ENCODE assay signal across 21 cellular contexts in the genomic region with DNA sequence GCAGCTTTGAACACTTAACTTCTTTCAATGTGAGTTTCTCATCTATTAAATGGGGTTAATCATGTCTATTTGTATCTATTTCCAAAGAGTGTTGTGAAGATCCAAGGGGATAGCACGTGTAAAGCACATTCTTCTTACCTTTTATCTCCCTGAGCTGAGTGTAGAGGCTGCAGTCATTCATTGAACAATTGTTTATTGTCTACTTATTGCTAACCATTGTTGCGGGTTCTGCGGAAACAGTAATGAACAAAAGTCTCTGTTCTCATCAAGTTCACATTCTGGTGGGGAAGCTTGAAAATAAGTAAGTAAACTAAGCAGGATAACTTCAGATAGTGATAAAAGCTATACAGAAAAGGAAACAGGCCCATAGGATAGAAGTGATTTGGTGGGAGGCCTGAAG. TPM values are rescaled to one million over a fixed set of nuclear protein-coding genes. Genes with fewer than 3 reads are reported as not detected.
A peak's percentile ranks its signal among the peaks of the same experiment; 100 is the strongest.
DNase-seq lines count a peak whose midpoint lies in the region; ATAC-seq and TF ChIP-seq lines count a peak whose summit lies in the region.
"Had no signal": no experiment of that assay in that cellular context is flagged by ENCODE, and none has a peak within 500 bp of the region (broad histone marks: within the 10 kb centered on the region; RNA-seq: fewer than 3 reads in every experiment).

No MANE protein-coding gene starts in this region.

- peaks cover 9 to 14% of the 10 kb centered on the region in 2 experiments; a peak in 3 of 4 replicates for H3K4me1 ChIP-seq in SK-N-SH (ENCODE audit: control insufficient read depth in 1 of 2, insufficient read depth in 2 of 2, low read depth in 1 of 2, low read length in 1 of 2)

- H3K9ac ChIP-seq in SK-N-SH, result no peak overlapping the region

- H3K9me2 ChIP-seq in SK-N-SH, result no peaks in the 10 kb centered on the region

- no peaks in the 10 kb centered on the region for H3K36me3 ChIP-seq in SK-N-SH (replicated peaks in 1 of 2; ENCODE audit: control insufficient read depth in 1 of 2, insufficient read depth in 2 of 2, low read length in 1 of 2)

- peaks cover 16% of the 10 kb centered on the region for H3F3A ChIP-seq in SK-N-SH (replicated peaks; ENCODE audit: insufficient read depth)

- DNase-seq in CD4-positive, alpha-beta T cell, result no peak
- DNase-seq in central memory CD8-positive, alpha-beta T cell (ENCODE audit: low spot score in 2 of 2), result no peak
- peak; percentile 67 for DNase-seq in medulla oblongata (ENCODE audit: extremely low spot score)
- no peak for DNase-seq in osteocyte (ENCODE audit: extremely low spot score, unreplicated experiment)
- DNase-seq in NCI-H748 (lab: John Stamatoyannopoulos, UW; ENCODE audit: unreplicated experiment), result no peak
- no peak for DNase-seq in SK-N-SH
- no peak for DNase-seq in iPS-NIHi7 (ENCODE audit: extremely low spot score)
- no peak for DNase-seq in NCI-H1694 treated with DMSO at 0.1 percent for 48 hours (lab: John Stamatoyannopoulos, UW)
- DNase-seq: Calu3; CD8-positive, alpha-beta T cell; DMS79; KG1; MV-4-11; NCI-H1417; NCI-H187 treated with DMSO at 0.1 percent for 48 hours; NCI-H2227 treated with DMSO at 0.1 percent for 48 hours; NCI-H510A treated with DMSO at 0.1 percent for 48 hours; SHP77 treated with DMSO at 0.1 percent for 48 hours had no signal

- ATAC-seq in CD4-positive, alpha-beta T cell (ENCODE audit: poor library complexity), result no peak
- ATAC-seq in central memory CD8-positive, alpha-beta T cell (replicated peaks; ENCODE audit: extremely low read depth, poor library complexity, severe bottlenecking), result no peak
- ATAC-seq: CD8-positive, alpha-beta T cell had no signal

- H3K36me3 Mint-ChIP-seq in CD4-positive, alpha-beta T cell (ENCODE audit: low read depth), result peaks cover 6% of the 10 kb centered on the region
- peaks cover 1% of the 10 kb centered on the region for H3K36me3 Mint-ChIP-seq in central memory CD8-positive, alpha-beta T cell (ENCODE audit: insufficient read depth)
- no peaks in the 10 kb centered on the region for H3K36me3 Mint-ChIP-seq in osteocyte (ENCODE audit: unreplicated experiment)
- H3K36me3 Mint-ChIP-seq: CD8-positive, alpha-beta T cell had no signal

- 89% methylated on average over 3 of the region's 3 CpGs for WGBS in SK-N-SH (ENCODE audit: low lambda C conversion rate)

- intact Hi-C loops in CD4-positive, alpha-beta T cell (cut with DNase I, micrococcal nuclease), result loop anchor here in 1 of 2 experiments (2.0 to 10.0 kb wide), 3 partner anchors 693 to 1487 kb away; partner anchors contain the start of genes CLDN25 and ZW10

- H3K9me3 ChIP-seq in CD4-positive, alpha-beta T cell (ENCODE audit: control insufficient read depth, low read length), result no peaks in the 10 kb centered on the region
- no peaks in the 10 kb centered on the region for H3K9me3 ChIP-seq in SK-N-SH

- H3K4me1 Mint-ChIP-seq in CD4-positive, alpha-beta T cell (ENCODE audit: low read depth), result peaks cover 32% of the 10 kb centered on the region
- peaks cover 5% of the 10 kb centered on the region for H3K4me1 Mint-ChIP-seq in central memory CD8-positive, alpha-beta T cell
- peaks cover 33% of the 10 kb centered on the region for H3K4me1 Mint-ChIP-seq in osteocyte (ENCODE audit: unreplicated experiment)

- no peak for TF ChIP-seq RAD21 in SK-N-SH (IDR thresholded peaks at IDR 0.05; ENCODE audit: low read length)

- H3K27me3 ChIP-seq in CD4-positive, alpha-beta T cell (ENCODE audit: control insufficient read depth, insufficient read depth, low read length), result no peaks in the 10 kb centered on the region
- H3K27me3 ChIP-seq in SK-N-SH (ENCODE audit: insufficient read depth), result no peaks in the 10 kb centered on the region

- no peaks in the 10 kb centered on the region for H3K27me3 Mint-ChIP-seq in CD4-positive, alpha-beta T cell
- peaks cover 23% of the 10 kb centered on the region for H3K27me3 Mint-ChIP-seq in central memory CD8-positive, alpha-beta T cell
- H3K27me3 Mint-ChIP-seq in osteocyte (ENCODE audit: unreplicated experiment), result no peaks in the 10 kb centered on the region

- no peak for TF ChIP-seq EP300 in SK-N-SH (IDR thresholded peaks at IDR 0.05; ENCODE audit: borderline replicate concordance in 1 of 2, low read depth in 1 of 2, low read length in 1 of 2)

- no peaks in the 10 kb centered on the region for H4K20me1 ChIP-seq in SK-N-SH (ENCODE audit: insufficient read depth)

- H3K27ac ChIP-seq in CD4-positive, alpha-beta T cell (ENCODE audit: low read depth, low read length), result no peak overlapping the region
- no peak overlapping the region for H3K27ac ChIP-seq in SK-N-SH (ENCODE audit: low read depth in 2 of 2, low read length in 1 of 2)

- CTCF ChIA-PET in CD4-positive, alpha-beta T cell (lab: Charles Lee), result interaction anchor here (1.6 kb wide), 1 partner anchor 268 kb away, joined by 4 read pairs; no protein-coding TSS in a partner anchor
- CTCF ChIA-PET in SK-N-SH (lab: Yijun Ruan, JAX), result interaction anchor here (1.3 to 29.6 kb wide), 10 partner anchors 8 to 1002 kb away, joined by 3 to 620 read pairs (median 11); partner anchors contain the start of gene PTS

- TF ChIP-seq CTCF in CD4-positive, alpha-beta T cell (IDR thresholded peaks at IDR 0.05), result no peak
- TF ChIP-seq CTCF in osteocyte (IDR thresholded peaks at IDR 0.05) (no peak), SK-N-SH (IDR thresholded peaks at IDR 0.05) (no peak)

- no peak overlapping the region for H3K27ac Mint-ChIP-seq in CD4-positive, alpha-beta T cell
- H3K27ac Mint-ChIP-seq in central memory CD8-positive, alpha-beta T cell (ENCODE audit: low read depth), result no peak overlapping the region
- H3K27ac Mint-ChIP-seq in osteocyte (ENCODE audit: unreplicated experiment), result no peak overlapping the region
- H3K27ac Mint-ChIP-seq: CD8-positive, alpha-beta T cell had no signal

- POLR2A ChIA-PET in CD4-positive, alpha-beta T cell (lab: Charles Lee), result interaction anchor here (1.6 kb wide), 1 partner anchor 267 kb away, joined by 7 read pairs; no protein-coding TSS in a partner anchor
- POLR2A ChIA-PET in SK-N-SH (lab: Yijun Ruan, JAX), result no interaction called here

- peak overlapping the region; percentile 69 for H3K4me3 Mint-ChIP-seq in CD4-positive, alpha-beta T cell
- H3K4me3 Mint-ChIP-seq in central memory CD8-positive, alpha-beta T cell, result peak overlapping the region; percentile 25
- H3K4me3 Mint-ChIP-seq in osteocyte (ENCODE audit: unreplicated experiment), result peak overlapping the region; percentile 34
- H3K4me3 Mint-ChIP-seq: CD8-positive, alpha-beta T cell had no signal

- H3K4me2 ChIP-seq in SK-N-SH, result no peak overlapping the region

- no peak overlapping the region for H3K4me3 ChIP-seq in SK-N-SH (ENCODE audit: low read depth in 2 of 2, low read length in 1 of 2)

- peaks cover 3% of the 10 kb centered on the region; the same call in 1 of the 2 replicates for H3K79me2 ChIP-seq in SK-N-SH (ENCODE audit: insufficient read depth)

- no peaks in the 10 kb centered on the region for H3K9me3 Mint-ChIP-seq in CD4-positive, alpha-beta T cell
- H3K9me3 Mint-ChIP-seq in central memory CD8-positive, alpha-beta T cell, result no peaks in the 10 kb centered on the region
- peaks cover 5% of the 10 kb centered on the region for H3K9me3 Mint-ChIP-seq in osteocyte (ENCODE audit: unreplicated experiment)
- H3K9me3 Mint-ChIP-seq: CD8-positive, alpha-beta T cell had no signal

- no peak overlapping the region for H2AFZ ChIP-seq in SK-N-SH (ENCODE audit: low read depth)

TF ChIP-seq in SK-N-SH, 30 proteins besides CTCF, POLR2A, EP300 and RAD21:
- TF ChIP-seq PBX3 (IDR thresholded peaks at IDR 0.05), result no peak
- TF ChIP-seq REST (IDR thresholded peaks at IDR 0.05; ENCODE audit: low read depth, low read length), result no peak
- no peak for TF ChIP-seq ELF1 (IDR thresholded peaks at IDR 0.05)
- TF ChIP-seq CHD2 (IDR thresholded peaks at IDR 0.05; ENCODE audit: low read length, partially characterized antibody), result no peak
- TF ChIP-seq TCF12 (IDR thresholded peaks at IDR 0.05), result no peak

RNA-seq across cellular contexts. Expression of gene PLET1, which starts 27.4 kb away (rescaled TPM):
- total RNA-seq in CD4-positive, alpha-beta T cell, result not detected
- not detected in 2 replicates for total RNA-seq in osteocyte
- polyA plus RNA-seq in SK-N-SH (2012; rRNA removed), result not detected in 2 replicates
- not detected in 2 replicates for polyA plus RNA-seq in SK-N-SH (2012; cell fraction: cytosol; rRNA removed)
- polyA plus RNA-seq in SK-N-SH (2012; cell fraction: nucleus; rRNA removed), result not detected in 2 replicates
- total RNA-seq: A172; Calu3; CD8-positive, alpha-beta T cell; RPMI7951 had no signal
- polyA plus RNA-seq: BJ had no signal
